18 cellular contexts compared by ENCODE assay signal in genomic region chr1:52919051-52919719, GRCh38. TPM values are rescaled to one million over a fixed set of nuclear protein-coding genes. Genes with fewer than 3 reads are reported as not detected.
A peak's percentile ranks its signal among the peaks of the same experiment; 100 is the strongest.
DNase-seq lines count a peak whose midpoint lies in the region; ATAC-seq, FAIRE-seq and TF ChIP-seq lines count a peak whose summit lies in the region.
"Had no signal": no experiment of that assay in that cellular context is flagged by ENCODE, and none has a peak within 500 bp of the region (broad histone marks: within the 10 kb centered on the region; RNA-seq: fewer than 3 reads in every experiment).

No MANE protein-coding gene starts in this region.

- no peak for FAIRE-seq in HepG2 (lab: Jason Lieb, UNC)
- FAIRE-seq in D721Med (lab: Jason Lieb, UNC), result no peak

- no peaks in the 10 kb centered on the region for H3K27me3 ChIP-seq in HepG2 (ENCODE audit: control insufficient read depth in 1 of 2, insufficient read depth in 2 of 2, low read length in 2 of 2)
- H3K27me3 ChIP-seq: foreskin keratinocyte, uterus had no signal

- WGBS in HepG2 (ENCODE audit: low lambda C conversion rate), result 90% methylated on average over 6 of the region's 7 CpGs

- peak in 1 of 2 donors; percentile 12 for DNase-seq in activated T-cell treated with anti-CD3 and anti-CD28 coated beads, Interleukin-2, amount 50 U/mL, for 72 hours
- no peak for DNase-seq in activated T-cell treated with anti-CD3 and anti-CD28 coated beads, Interleukin-2, amount 50 U/mL, for 1 hour
- DNase-seq in activated CD8-positive, alpha-beta T cell treated with anti-CD3 and anti-CD28 coated beads, Interleukin-2, amount 10 ng/mL, durations not matched to agents 7 days and 5 days, result peak; percentile 33
- no peak for DNase-seq in HepG2 (ENCODE audit: low spot score)
- DNase-seq in UCSD-AML1 (lab: John Stamatoyannopoulos, UW; ENCODE audit: unreplicated experiment), result no peak
- DNase-seq in D721Med (ENCODE audit: insufficient read length, low spot score), result no peak
- DNase-seq: ACHN; activated CD4-positive, CD25-positive, alpha-beta regulatory T cell; EL; NCI-H1105; NCI-H2171; posterior cingulate gyrus; RPMI8226; stimulated activated naive B cell treated with anti-CD40 and anti-IgM and Interleukin-4, amounts not matched to agents 10 μg/mL and 1 μg/mL and 100 μg/mL, for 72 hours; uterus had no signal

- H3K4me3 Mint-ChIP-seq in activated T-cell treated with anti-CD3 and anti-CD28 coated beads, Interleukin-2, amount 50 U/mL, for 72 hours, result peak overlapping the region in 1 of 2 donors; percentile 73
- H3K4me3 Mint-ChIP-seq in activated CD8-positive, alpha-beta T cell treated with anti-CD3 and anti-CD28 coated beads, Interleukin-2, amount 10 ng/mL, durations not matched to agents 7 days and 5 days, result no peak overlapping the region
- no peak overlapping the region for H3K4me3 Mint-ChIP-seq in stimulated activated memory B cell treated with anti-CD40 and anti-IgM and Interleukin-4, amounts not matched to agents 10 μg/mL and 1 μg/mL and 100 μg/mL, for 72 hours

- POLR2A ChIA-PET in activated CD8-positive, alpha-beta T cell treated with anti-CD3 and anti-CD28 coated beads, Interleukin-2, amount 10 ng/mL, durations not matched to agents 7 days and 5 days (lab: Charles Lee), result interaction anchor here (0.6 to 0.9 kb wide), 2 partner anchors 8 to 277 kb away, joined by 3 read pairs; partner anchors contain the start of gene SCP2
- POLR2A ChIA-PET in HepG2 (lab: Yijun Ruan, JAX), result no interaction called here

- H2AFZ ChIP-seq in HepG2 (ENCODE audit: low read length), result no peak overlapping the region

- peaks cover 4% of the 10 kb centered on the region for H3K79me2 ChIP-seq in HepG2 (ENCODE audit: insufficient read depth, low read length)

- no peak for TF ChIP-seq EP300 in HepG2 (IDR thresholded peaks at IDR 0.05; ENCODE audit: low read depth in 2 of 2, low read length in 2 of 2)
- TF ChIP-seq EP300 in HepG2 (CRISPR knock-in tag; IDR thresholded peaks at IDR 0.05; ENCODE audit: borderline replicate concordance), result no peak

- no peak for TF ChIP-seq POLR2A in HepG2 (IDR thresholded peaks at IDR 0.05; ENCODE audit: insufficient read depth in 1 of 2, low read depth in 2 of 2, low read length in 2 of 2)

- H3K36me3 ChIP-seq in HepG2 (replicated peaks in 1 of 2; ENCODE audit: control insufficient read depth in 1 of 2, insufficient read depth in 2 of 2, low read length in 2 of 2), result no peaks in the 10 kb centered on the region
- H3K36me3 ChIP-seq: uterus had no signal

- peak; percentile 12 to 43 for ATAC-seq in activated T-cell treated with anti-CD3 and anti-CD28 coated beads, Interleukin-2, amount 50 U/mL, for 72 hours (replicated peaks in 1 of 2)
- ATAC-seq in activated CD8-positive, alpha-beta T cell treated with anti-CD3 and anti-CD28 coated beads, Interleukin-2, amount 10 ng/mL, durations not matched to agents 7 days and 5 days, result peak; percentile 22
- ATAC-seq in HepG2 (no peak), HG03196 (IDR thresholded peaks at IDR 0.05; ENCODE audit: unreplicated experiment) (no peak)
- ATAC-seq in stimulated activated memory B cell treated with anti-CD40 and anti-IgM and Interleukin-4, amounts not matched to agents 10 μg/mL and 1 μg/mL and 100 μg/mL, for 72 hours, result no peak
- ATAC-seq: foreskin keratinocyte; stimulated activated naive B cell treated with anti-CD40 and anti-IgM and Interleukin-4, amounts not matched to agents 10 μg/mL and 1 μg/mL and 100 μg/mL, for 72 hours had no signal

- CTCF ChIA-PET in activated CD8-positive, alpha-beta T cell treated with anti-CD3 and anti-CD28 coated beads, Interleukin-2, amount 10 ng/mL, durations not matched to agents 7 days and 5 days (lab: Charles Lee), result no interaction called here
- CTCF ChIA-PET in HepG2 (lab: Yijun Ruan, JAX; ENCODE audit: low intra/inter-chr PET ratio, low total read pairs), result no interaction called here

- H3K9ac ChIP-seq in HepG2 (ENCODE audit: insufficient read depth, low read depth, low read length), result no peak overlapping the region; the same call in 1 of the 2 replicates

- no peaks in the 10 kb centered on the region for H3K9me3 ChIP-seq in HepG2 (ENCODE audit: low read length)
- H3K9me3 ChIP-seq: uterus had no signal

- H3K27ac Mint-ChIP-seq in activated T-cell treated with anti-CD3 and anti-CD28 coated beads, Interleukin-2, amount 50 U/mL, for 72 hours, result no peak overlapping the region
- peak overlapping the region; percentile 30 for H3K27ac Mint-ChIP-seq in activated CD8-positive, alpha-beta T cell treated with anti-CD3 and anti-CD28 coated beads, Interleukin-2, amount 10 ng/mL, durations not matched to agents 7 days and 5 days
- peak overlapping the region; percentile 46 for H3K27ac Mint-ChIP-seq in stimulated activated memory B cell treated with anti-CD40 and anti-IgM and Interleukin-4, amounts not matched to agents 10 μg/mL and 1 μg/mL and 100 μg/mL, for 72 hours
- H3K27ac Mint-ChIP-seq: stimulated activated naive B cell treated with anti-CD40 and anti-IgM and Interleukin-4, amounts not matched to agents 10 μg/mL and 1 μg/mL and 100 μg/mL, for 72 hours had no signal

- H3K36me3 Mint-ChIP-seq in activated T-cell treated with anti-CD3 and anti-CD28 coated beads, Interleukin-2, amount 50 U/mL, for 72 hours (ENCODE audit: insufficient read depth in 2 of 2), result no peaks in the 10 kb centered on the region
- H3K36me3 Mint-ChIP-seq in activated CD8-positive, alpha-beta T cell treated with anti-CD3 and anti-CD28 coated beads, Interleukin-2, amount 10 ng/mL, durations not matched to agents 7 days and 5 days (ENCODE audit: low read depth), result no peaks in the 10 kb centered on the region
- H3K36me3 Mint-ChIP-seq in stimulated activated memory B cell treated with anti-CD40 and anti-IgM and Interleukin-4, amounts not matched to agents 10 μg/mL and 1 μg/mL and 100 μg/mL, for 72 hours, result no peaks in the 10 kb centered on the region
- H3K36me3 Mint-ChIP-seq: stimulated activated naive B cell treated with anti-CD40 and anti-IgM and Interleukin-4, amounts not matched to agents 10 μg/mL and 1 μg/mL and 100 μg/mL, for 72 hours had no signal

- TF ChIP-seq CTCF in HepG2 (CRISPR knock-in tag; IDR thresholded peaks at IDR 0.05), result no peak
- TF ChIP-seq CTCF in D721Med (IDR thresholded peaks at IDR 0.05; ENCODE audit: insufficient read depth, missing control alignments), result no peak

- H3K4me1 Mint-ChIP-seq in activated T-cell treated with anti-CD3 and anti-CD28 coated beads, Interleukin-2, amount 50 U/mL, for 72 hours (ENCODE audit: low read depth), result peaks cover 30% of the 10 kb centered on the region
- peaks cover 27% of the 10 kb centered on the region for H3K4me1 Mint-ChIP-seq in activated CD8-positive, alpha-beta T cell treated with anti-CD3 and anti-CD28 coated beads, Interleukin-2, amount 10 ng/mL, durations not matched to agents 7 days and 5 days (ENCODE audit: low read depth)
- H3K4me1 Mint-ChIP-seq in stimulated activated memory B cell treated with anti-CD40 and anti-IgM and Interleukin-4, amounts not matched to agents 10 μg/mL and 1 μg/mL and 100 μg/mL, for 72 hours, result peaks cover 17% of the 10 kb centered on the region

- H4K20me1 ChIP-seq in HepG2 (ENCODE audit: insufficient read depth, low read length), result no peaks in the 10 kb centered on the region

- no peaks in the 10 kb centered on the region for H3K27me3 Mint-ChIP-seq in activated T-cell treated with anti-CD3 and anti-CD28 coated beads, Interleukin-2, amount 50 U/mL, for 72 hours (ENCODE audit: low read depth)
- no peaks in the 10 kb centered on the region for H3K27me3 Mint-ChIP-seq in activated CD8-positive, alpha-beta T cell treated with anti-CD3 and anti-CD28 coated beads, Interleukin-2, amount 10 ng/mL, durations not matched to agents 7 days and 5 days (ENCODE audit: low read depth)
- no peaks in the 10 kb centered on the region for H3K27me3 Mint-ChIP-seq in stimulated activated memory B cell treated with anti-CD40 and anti-IgM and Interleukin-4, amounts not matched to agents 10 μg/mL and 1 μg/mL and 100 μg/mL, for 72 hours

- intact Hi-C loops in HepG2 (cut with micrococcal nuclease; ENCODE audit: unreplicated experiment), result no loop called here

- peak overlapping the region; percentile 7 for H3K27ac ChIP-seq in HepG2 (ENCODE audit: extremely low read length, insufficient read depth, low read length)
- H3K27ac ChIP-seq: foreskin keratinocyte had no signal

- H3K9me3 Mint-ChIP-seq in activated T-cell treated with anti-CD3 and anti-CD28 coated beads, Interleukin-2, amount 50 U/mL, for 72 hours, result no peaks in the 10 kb centered on the region
- no peaks in the 10 kb centered on the region for H3K9me3 Mint-ChIP-seq in activated CD8-positive, alpha-beta T cell treated with anti-CD3 and anti-CD28 coated beads, Interleukin-2, amount 10 ng/mL, durations not matched to agents 7 days and 5 days (ENCODE audit: insufficient read depth)
- H3K9me3 Mint-ChIP-seq in stimulated activated memory B cell treated with anti-CD40 and anti-IgM and Interleukin-4, amounts not matched to agents 10 μg/mL and 1 μg/mL and 100 μg/mL, for 72 hours, result no peaks in the 10 kb centered on the region
- H3K9me3 Mint-ChIP-seq: stimulated activated naive B cell treated with anti-CD40 and anti-IgM and Interleukin-4, amounts not matched to agents 10 μg/mL and 1 μg/mL and 100 μg/mL, for 72 hours had no signal

- in situ Hi-C loops in HepG2 (cut with HindIII; ENCODE audit: extremely low pct_ligation_motif_present, low pct_unique_long_range_greater_than_20kb), result no loop called here

- TF ChIP-seq RAD21 in HepG2 (CRISPR knock-in tag; IDR thresholded peaks at IDR 0.05), result no peak

- BruUV-seq in HepG2 (replicated peaks; lab: Mats Ljungman, UMichigan), result no TSS peak

- H3K4me2 ChIP-seq in HepG2 (ENCODE audit: low read depth, low read length), result peak overlapping the region; percentile 94; the same call in 1 of the 2 replicates

- H3K4me3 ChIP-seq in HepG2 (replicated peaks in 1 of 3; ENCODE audit: insufficient read depth in 1 of 3, low read depth in 2 of 3, low read length in 3 of 3), result no peak overlapping the region
- H3K4me3 ChIP-seq: uterus had no signal

- peaks cover 72% of the 10 kb centered on the region for H3K4me1 ChIP-seq in HepG2 (ENCODE audit: insufficient read depth, low read length)
- H3K4me1 ChIP-seq: foreskin keratinocyte, uterus had no signal

RNA-seq across cellular contexts. Expression of gene ECHDC2, which starts 2.4 kb away (rescaled TPM):
- total RNA-seq in activated T-cell treated with anti-CD3 and anti-CD28 coated beads, Interleukin-2, amount 50 U/mL, for 72 hours, result 100 to 1,000 TPM in 1 of 2 donors, 10 to 100 TPM in 1; 93.6 to 104 TPM
- total RNA-seq in activated CD8-positive, alpha-beta T cell treated with anti-CD3 and anti-CD28 coated beads, Interleukin-2, amount 10 ng/mL, durations not matched to agents 7 days and 5 days, result 10 to 100 TPM; 30.0 to 35.3 TPM
- 27.3 and 48.1 TPM in 2 replicates for total RNA-seq in HepG2 (2016; rRNA removed; fragmentation: Illumina TruSeq; extraction: Trizol)
- total RNA-seq in HepG2 (2016; cell fraction: cytosol; rRNA removed; fragmentation: Illumina TruSeq; extraction: Trizol; ENCODE audit: low read depth), result 14.4 and 15.0 TPM in 2 replicates
- total RNA-seq in HepG2 (2016; cell fraction: insoluble cytoplasmic fraction; rRNA removed; fragmentation: Illumina TruSeq; extraction: Trizol), result 24.1 and 48.7 TPM in 2 replicates
- total RNA-seq in HepG2 (2016; cell fraction: membrane; rRNA removed; fragmentation: Illumina TruSeq; extraction: Trizol), result 27.6 and 28.1 TPM in 2 replicates
- 47.0 and 57.5 TPM in 2 replicates for total RNA-seq in HepG2 (2016; cell fraction: nucleus; rRNA removed; fragmentation: Illumina TruSeq; extraction: Trizol)
- 90.3 and 107 TPM in 2 replicates for polyA plus RNA-seq in HepG2 (2011; rRNA removed)
- 28.8 and 33.6 TPM in 2 replicates for polyA plus RNA-seq in HepG2 (2011; cell fraction: cytosol; rRNA removed)
- polyA plus RNA-seq in HepG2 (2011; cell fraction: nucleus; rRNA removed), result 324 and 383 TPM in 2 replicates
- polyA plus RNA-seq in HepG2 (2012), result 92.3 and 94.6 TPM in 2 replicates
- polyA plus RNA-seq in HepG2 (2016; cell fraction: cytosol; fragmentation: Illumina TruSeq; extraction: Trizol; ENCODE audit: low read depth), result 10.1 and 14.1 TPM in 2 replicates
- polyA plus RNA-seq in HepG2 (2016; cell fraction: insoluble cytoplasmic fraction; fragmentation: Illumina TruSeq; extraction: Trizol; ENCODE audit: low read depth), result 25.0 and 28.2 TPM in 2 replicates
- 15.4 and 18.5 TPM in 2 replicates for polyA plus RNA-seq in HepG2 (2016; cell fraction: membrane; fragmentation: Illumina TruSeq; extraction: Trizol; ENCODE audit: low read depth)
- polyA plus RNA-seq in HepG2 (2016; cell fraction: nucleus; fragmentation: Illumina TruSeq; extraction: Trizol; ENCODE audit: insufficient read depth, low read depth), result 222 and 224 TPM in 2 replicates
- 2.4 and 35.6 TPM in 2 replicates for polyA minus RNA-seq in HepG2 (2011; rRNA and poly(A)+ RNA removed; ENCODE audit: low replicate concordance)
- 5.5 and 7.3 TPM in 2 replicates for polyA minus RNA-seq in HepG2 (2011; cell fraction: cytosol; rRNA and poly(A)+ RNA removed)
- 75.6 and 105 TPM in 2 replicates for polyA minus RNA-seq in HepG2 (2011; cell fraction: nucleus; rRNA and poly(A)+ RNA removed)

RNA-seq across cellular contexts. Expression of gene SCP2, which starts 7.9 kb away (rescaled TPM):
- 10 to 100 TPM; 50.8 to 54.3 TPM for total RNA-seq in activated T-cell treated with anti-CD3 and anti-CD28 coated beads, Interleukin-2, amount 50 U/mL, for 72 hours
- 10 to 100 TPM; 87.2 to 95.9 TPM for total RNA-seq in activated CD8-positive, alpha-beta T cell treated with anti-CD3 and anti-CD28 coated beads, Interleukin-2, amount 10 ng/mL, durations not matched to agents 7 days and 5 days
- 133 and 215 TPM in 2 replicates for total RNA-seq in HepG2 (2016; rRNA removed; fragmentation: Illumina TruSeq; extraction: Trizol)
- 13.3 and 15.9 TPM in 2 replicates for total RNA-seq in HepG2 (2016; cell fraction: cytosol; rRNA removed; fragmentation: Illumina TruSeq; extraction: Trizol; ENCODE audit: low read depth)
- total RNA-seq in HepG2 (2016; cell fraction: insoluble cytoplasmic fraction; rRNA removed; fragmentation: Illumina TruSeq; extraction: Trizol), result 133 and 225 TPM in 2 replicates
- total RNA-seq in HepG2 (2016; cell fraction: membrane; rRNA removed; fragmentation: Illumina TruSeq; extraction: Trizol), result 33.4 and 38.1 TPM in 2 replicates
- total RNA-seq in HepG2 (2016; cell fraction: nucleus; rRNA removed; fragmentation: Illumina TruSeq; extraction: Trizol), result 54.5 and 57.0 TPM in 2 replicates
- polyA plus RNA-seq in HepG2 (2011; rRNA removed), result 45.6 and 59.0 TPM in 2 replicates
- polyA plus RNA-seq in HepG2 (2011; cell fraction: cytosol; rRNA removed), result 21.7 and 41.8 TPM in 2 replicates
- polyA plus RNA-seq in HepG2 (2011; cell fraction: nucleus; rRNA removed), result 11.2 and 21.2 TPM in 2 replicates
- 88.5 and 194 TPM in 2 replicates for polyA plus RNA-seq in HepG2 (2012)
- polyA plus RNA-seq in HepG2 (2016; cell fraction: cytosol; fragmentation: Illumina TruSeq; extraction: Trizol; ENCODE audit: low read depth), result 12.4 and 13.4 TPM in 2 replicates
- 220 and 248 TPM in 2 replicates for polyA plus RNA-seq in HepG2 (2016; cell fraction: insoluble cytoplasmic fraction; fragmentation: Illumina TruSeq; extraction: Trizol; ENCODE audit: low read depth)
- 28.4 and 29.4 TPM in 2 replicates for polyA plus RNA-seq in HepG2 (2016; cell fraction: membrane; fragmentation: Illumina TruSeq; extraction: Trizol; ENCODE audit: low read depth)
- 75.9 and 81.4 TPM in 2 replicates for polyA plus RNA-seq in HepG2 (2016; cell fraction: nucleus; fragmentation: Illumina TruSeq; extraction: Trizol; ENCODE audit: insufficient read depth, low read depth)
- 12.4 and 19.8 TPM in 2 replicates for polyA minus RNA-seq in HepG2 (2011; rRNA and poly(A)+ RNA removed; ENCODE audit: low replicate concordance)
- 30.3 and 35.0 TPM in 2 replicates for polyA minus RNA-seq in HepG2 (2011; cell fraction: cytosol; rRNA and poly(A)+ RNA removed)
- 32.4 and 42.5 TPM in 2 replicates for polyA minus RNA-seq in HepG2 (2011; cell fraction: nucleus; rRNA and poly(A)+ RNA removed)

Comparison
In these comparisons a context has a peak if more than half of its experiments do, and no peak if none do; other contexts are left out.
1. ATAC-seq: peak in activated T-cell treated with anti-CD3 and anti-CD28 coated beads, Interleukin-2, amount 50 U/mL, for 72 hours (2 of 2) and activated CD8-positive, alpha-beta T cell treated with anti-CD3 and anti-CD28 coated beads, Interleukin-2, amount 10 ng/mL, durations not matched to agents 7 days and 5 days (single experiment); none in HepG2 (single experiment), stimulated activated memory B cell treated with anti-CD40 and anti-IgM and Interleukin-4, amounts not matched to agents 10 μg/mL and 1 μg/mL and 100 μg/mL, for 72 hours (single experiment) and HG03196 (single experiment).